In the genomic region with DNA sequence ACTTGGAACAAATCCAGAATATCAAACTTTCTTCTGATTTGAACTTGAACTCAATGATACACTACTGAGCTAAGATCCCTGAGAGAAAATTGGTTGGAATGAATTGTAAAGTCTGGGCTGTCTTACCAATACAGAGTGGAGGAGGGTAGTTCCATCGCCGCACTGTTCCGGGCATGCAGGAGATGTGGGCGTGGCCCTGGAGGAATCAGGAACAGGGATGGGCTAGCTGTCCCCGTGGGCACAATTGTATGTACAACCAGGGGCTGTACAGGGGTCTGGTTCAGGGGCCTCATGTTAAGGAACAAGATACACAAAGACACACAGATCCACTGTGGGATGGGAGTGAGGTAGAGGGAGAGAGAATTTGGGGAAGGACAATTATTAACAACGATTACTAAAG, we compare ENCODE assay signal across 29 cellular contexts.
"Had no signal": no experiment of that assay in that cellular context is flagged by ENCODE, and none has a peak within 500 bp of the region (broad histone marks: within the 10 kb centered on the region; RNA-seq: fewer than 3 reads in every experiment).

No MANE protein-coding gene starts in this region.

- DNase-seq: activated B cell treated with CpG ODN at 0.5 μM for 24 hours; activated CD4-positive, alpha-beta T cell treated with anti-CD3 and anti-CD28 coated beads for 48 hours; activated CD4-positive, alpha-beta T cell treated with anti-CD3 and anti-CD28 coated beads, Interleukin-2, amount 50 U/mL, for 1 hour; activated CD4-positive, alpha-beta T cell treated with anti-CD3 and anti-CD28 coated beads, Interleukin-2, amount 50 U/mL, for 48 hours; activated CD8-positive, alpha-beta memory T cell treated with anti-CD3 and anti-CD28 coated beads for 24 hours; activated CD8-positive, alpha-beta T cell treated with anti-CD3 and anti-CD28 coated beads for 36 hours; activated effector memory CD4-positive, alpha-beta T cell treated with Interleukin-2 at 50 U/mL for 16 hours; activated gamma-delta T cell treated with Interleukin-2 at 50 U/mL for 16 hours; activated naive CD4-positive, alpha-beta T cell treated with anti-CD3 and anti-CD28 coated beads, Interleukin-2, amount 50 U/mL, for 16 hours; activated naive CD4-positive, alpha-beta T cell treated with Interleukin-2 at 50 U/mL for 16 hours; activated T-cell treated with anti-CD3 and anti-CD28 coated beads, Interleukin-2, amount 50 U/mL, for 4 hours; amniotic stem cell; anterior cingulate cortex; brain microvascular endothelial cell; cortex of kidney; dermis blood vessel endothelial cell; effector CD4-positive, alpha-beta T cell; effector memory CD8-positive, alpha-beta T cell; erythroblast; foreskin melanocyte; T-helper 17 cell; T1000; WERI-Rb-1 had no signal

- H3K36me3 ChIP-seq: brain microvascular endothelial cell, esophagus muscularis mucosa, gastroesophageal sphincter, WERI-Rb-1 had no signal

- H3K4me3 ChIP-seq: esophagus muscularis mucosa, gastroesophageal sphincter had no signal

- H3K4me1 ChIP-seq: gastroesophageal sphincter had no signal

- H3K27ac ChIP-seq: brain microvascular endothelial cell, esophagus muscularis mucosa, gastroesophageal sphincter, WERI-Rb-1 had no signal

- ATAC-seq: activated CD4-positive, CD25-positive, alpha-beta regulatory T cell treated with anti-CD3 and anti-CD28 coated beads, Interleukin-2, amount 50 U/mL, for 24 hours; activated CD8-positive, alpha-beta T cell treated with anti-CD3 and anti-CD28 coated beads for 36 hours; activated T-cell treated with anti-CD3 and anti-CD28 coated beads, Interleukin-2, amount 50 U/mL, for 4 hours; activated T-helper 17 cell treated with anti-CD3 and anti-CD28 coated beads, Interleukin-2, amount 50 U/mL, for 72 hours; effector memory CD8-positive, alpha-beta T cell; gastroesophageal sphincter; T-helper 17 cell had no signal

- FAIRE-seq: astrocyte, bronchial epithelial cell had no signal

- H3K9me3 ChIP-seq: esophagus muscularis mucosa, gastroesophageal sphincter had no signal
